Comparison of ENCODE assay signal across 20 cellular contexts in genomic region chr2:16726577-16726976, GRCh38.
"Had no signal": no experiment of that assay in that cellular context is flagged by ENCODE, and none has a peak within 500 bp of the region (broad histone marks: within the 10 kb centered on the region; RNA-seq: fewer than 3 reads in every experiment).

No MANE protein-coding gene starts in this region.

- H3K4me1 Mint-ChIP-seq: activated naive CD8-positive, alpha-beta T cell treated with anti-CD3 and anti-CD28 coated beads, Interleukin-2, amount 10 ng/mL, durations not matched to agents 7 days and 5 days; immature natural killer cell; naive thymus-derived CD8-positive, alpha-beta T cell had no signal

- H3K4me3 ChIP-seq: heart left ventricle, right lobe of liver, suprapubic skin, tibial nerve had no signal

- H3K9me3 ChIP-seq: heart left ventricle, right lobe of liver, suprapubic skin, tibial nerve had no signal

- H3K27me3 ChIP-seq: suprapubic skin had no signal

- DNase-seq: activated CD4-positive, alpha-beta T cell treated with anti-CD3 and anti-CD28 coated beads for 4 hours; activated CD4-positive, alpha-beta T cell treated with anti-CD3 and anti-CD28 coated beads, Interleukin-2, amount 50 U/mL, for 48 hours; activated CD4-positive, CD25-positive, alpha-beta regulatory T cell; activated CD8-positive, alpha-beta memory T cell treated with anti-CD3 and anti-CD28 coated beads for 24 hours; activated naive CD4-positive, alpha-beta T cell treated with Interleukin-2 at 50 U/mL for 16 hours; activated naive CD8-positive, alpha-beta T cell treated with anti-CD3 and anti-CD28 coated beads, Interleukin-2, amount 10 ng/mL, durations not matched to agents 7 days and 5 days; cortex of kidney; foreskin fibroblast; heart left ventricle; kidney; naive thymus-derived CD8-positive, alpha-beta T cell; right lobe of liver; stimulated activated CD4-positive, alpha-beta T cell treated with anti-CD3 and anti-CD28 coated beads, Interleukin-2, amount 100 ng/mL, for 48 hours; T-helper 1 cell had no signal

- H3K27ac Mint-ChIP-seq: activated naive CD8-positive, alpha-beta T cell treated with anti-CD3 and anti-CD28 coated beads, Interleukin-2, amount 10 ng/mL, durations not matched to agents 7 days and 5 days; immature natural killer cell; naive thymus-derived CD8-positive, alpha-beta T cell; progenitor cell of endocrine pancreas; T-helper 2 cell treated with Interferon-gamma antibody and Interleukin-4, amounts not matched to agents 5 μg/mL and 100 μg/mL, for 36 hours had no signal

- H3K4me3 Mint-ChIP-seq: activated naive CD8-positive, alpha-beta T cell treated with anti-CD3 and anti-CD28 coated beads, Interleukin-2, amount 10 ng/mL, durations not matched to agents 7 days and 5 days; immature natural killer cell; naive thymus-derived CD8-positive, alpha-beta T cell; T-helper 2 cell treated with Interferon-gamma antibody and Interleukin-4, amounts not matched to agents 5 μg/mL and 100 μg/mL, for 36 hours had no signal

- H3K36me3 Mint-ChIP-seq: activated naive CD8-positive, alpha-beta T cell treated with anti-CD3 and anti-CD28 coated beads, Interleukin-2, amount 10 ng/mL, durations not matched to agents 7 days and 5 days; immature natural killer cell; naive thymus-derived CD8-positive, alpha-beta T cell had no signal

- H3K4me1 ChIP-seq: suprapubic skin had no signal

- ATAC-seq: naive thymus-derived CD8-positive, alpha-beta T cell had no signal

- H3K27ac ChIP-seq: brain microvascular endothelial cell, heart left ventricle, right lobe of liver, suprapubic skin, tibial nerve had no signal

- H3K36me3 ChIP-seq: brain microvascular endothelial cell, heart left ventricle, right lobe of liver, suprapubic skin, tibial nerve had no signal

- H3K9me3 Mint-ChIP-seq: activated naive CD8-positive, alpha-beta T cell treated with anti-CD3 and anti-CD28 coated beads, Interleukin-2, amount 10 ng/mL, durations not matched to agents 7 days and 5 days; immature natural killer cell; naive thymus-derived CD8-positive, alpha-beta T cell; T-helper 2 cell treated with Interferon-gamma antibody and Interleukin-4, amounts not matched to agents 5 μg/mL and 100 μg/mL, for 36 hours had no signal
